Comparison of ENCODE assay signal across 23 cellular contexts in the genomic region with DNA sequence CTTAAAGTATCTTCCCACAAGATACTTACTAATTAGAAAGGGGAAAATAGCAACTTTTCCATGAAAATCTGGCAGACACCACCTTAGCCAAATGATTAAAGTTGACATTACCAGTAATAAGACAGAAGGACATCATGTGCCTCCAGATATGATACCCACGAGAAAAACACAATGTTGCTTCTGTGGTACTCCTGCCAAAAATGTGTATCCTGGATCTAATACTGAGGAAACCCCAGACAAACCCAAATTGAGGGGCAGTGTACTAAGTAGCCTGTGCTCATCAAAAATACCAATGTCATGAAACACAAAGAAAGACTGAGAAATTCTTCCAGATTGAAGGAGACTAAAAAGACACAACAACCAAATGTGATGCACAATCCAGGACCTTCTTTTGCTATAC.
"Had no signal": no experiment of that assay in that cellular context is flagged by ENCODE, and none has a peak within 500 bp of the region (broad histone marks: within the 10 kb centered on the region; RNA-seq: fewer than 3 reads in every experiment).

No MANE protein-coding gene starts in this region.

- H3K9me3 ChIP-seq: MG63, SK-N-SH had no signal

- H3K27me3 ChIP-seq: MG63 had no signal

- FAIRE-seq: HepG2, RCC 7860 had no signal

- H3K4me3 ChIP-seq: MG63 had no signal

- H3K36me3 ChIP-seq: MG63 had no signal

- DNase-seq: IMR-90, Karpas-422, KG1, MG63, NCI-H1092, NCI-H1105 treated with DMSO at 0.1 percent for 48 hours, NCI-H1417 treated with DMSO at 0.1 percent for 48 hours, NCI-H146, NCI-H1694 treated with DMSO at 0.1 percent for 48 hours, NCI-H2029, NCI-H2081 treated with DMSO at 0.1 percent for 48 hours, NCI-H2171, NCI-H226, NCI-H446, NCI-H510A, NCI-H524 treated with DMSO at 0.1 percent for 48 hours, NCI-H69, NCI-H774, Right ventricle myocardium superior, RPMI8226, SK-N-SH had no signal
